ENCODE assay signal across 14 cellular contexts in the genomic region with DNA sequence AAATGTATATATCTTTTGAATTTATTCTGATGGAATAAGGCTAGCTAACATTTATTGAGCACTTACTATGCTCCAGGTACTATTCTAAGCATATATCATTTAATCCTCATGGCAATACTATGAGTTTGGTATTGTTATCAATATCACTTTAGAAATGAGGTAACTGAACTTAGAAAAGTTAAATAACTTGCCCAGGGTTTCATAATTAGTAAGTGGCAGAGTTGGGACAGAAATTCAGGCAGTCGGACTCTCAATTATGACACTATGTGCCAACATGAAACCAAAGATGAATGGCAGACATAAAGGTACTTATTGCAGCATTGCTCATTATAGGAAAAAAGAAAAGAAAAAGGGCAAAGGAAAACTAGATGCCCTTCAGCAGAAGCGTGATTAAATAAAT. TPM values are rescaled to one million over a fixed set of nuclear protein-coding genes. Genes with fewer than 3 reads are reported as not detected.
A peak's percentile ranks its signal among the peaks of the same experiment; 100 is the strongest.
DNase-seq lines count a peak whose midpoint lies in the region; ATAC-seq and TF ChIP-seq lines count a peak whose summit lies in the region.
"Had no signal": no experiment of that assay in that cellular context is flagged by ENCODE, and none has a peak within 500 bp of the region (broad histone marks: within the 10 kb centered on the region; RNA-seq: fewer than 3 reads in every experiment).

No MANE protein-coding gene starts in this region.

- ATAC-seq in activated CD8-positive, alpha-beta T cell treated with anti-CD3 and anti-CD28 coated beads for 36 hours, result peak; percentile 56
- ATAC-seq in activated CD8-positive, alpha-beta T cell treated with anti-CD3 and anti-CD28 coated beads, Interleukin-2, amount 10 ng/mL, durations not matched to agents 7 days and 5 days, result no peak
- peak; percentile 29 for ATAC-seq in GM18907 (IDR thresholded peaks at IDR 0.05; ENCODE audit: unreplicated experiment)
- peak; percentile 49 for ATAC-seq in stimulated activated naive CD8-positive, alpha-beta T cell treated with anti-CD3 and anti-CD28 coated beads, Interleukin-15, Interleukin-2, amounts not matched to agents 100 U/mL and 50 U/mL, for 24 hours
- ATAC-seq in GM21390 (IDR thresholded peaks at IDR 0.05; ENCODE audit: unreplicated experiment), result no peak

- CTCF ChIA-PET in activated CD8-positive, alpha-beta T cell treated with anti-CD3 and anti-CD28 coated beads for 36 hours (lab: Charles Lee), result interaction anchor here (1.3 kb wide), 1 partner anchor 16 kb away, joined by 4 read pairs; no protein-coding TSS in a partner anchor
- CTCF ChIA-PET in activated CD8-positive, alpha-beta T cell treated with anti-CD3 and anti-CD28 coated beads, Interleukin-2, amount 10 ng/mL, durations not matched to agents 7 days and 5 days (lab: Charles Lee), result interaction anchor here (1.2 kb wide), 1 partner anchor 13 kb away, joined by 3 read pairs; no protein-coding TSS in a partner anchor

- no peaks in the 10 kb centered on the region for H3K9me3 ChIP-seq in SU-DHL-6 (ENCODE audit: insufficient read depth, low read length)

- H3K27ac ChIP-seq in SU-DHL-6 (ENCODE audit: low read depth, low read length) (peak overlapping the region; percentile 94), brain microvascular endothelial cell (no peak overlapping the region)

- H3K4me3 ChIP-seq in SU-DHL-6 (ENCODE audit: insufficient read depth, low read length, poor library complexity, severe bottlenecking) (no peak overlapping the region), brain microvascular endothelial cell (ENCODE audit: low read depth, low read length) (no peak overlapping the region)

- no peaks in the 10 kb centered on the region for H3K27me3 ChIP-seq in SU-DHL-6 (ENCODE audit: low read length)
- H3K27me3 ChIP-seq in brain microvascular endothelial cell (replicated peaks), result no peaks in the 10 kb centered on the region

- H3K9me2 ChIP-seq in SU-DHL-6 (replicated peaks; ENCODE audit: insufficient read depth, low read length), result no peaks in the 10 kb centered on the region

- no peak overlapping the region for H3K27ac Mint-ChIP-seq in activated CD8-positive, alpha-beta T cell treated with anti-CD3 and anti-CD28 coated beads for 36 hours
- H3K27ac Mint-ChIP-seq in activated CD8-positive, alpha-beta T cell treated with anti-CD3 and anti-CD28 coated beads, Interleukin-2, amount 10 ng/mL, durations not matched to agents 7 days and 5 days, result no peak overlapping the region

- in situ Hi-C loops in brain microvascular endothelial cell (cut with HindIII; ENCODE audit: low pct_ligation_motif_present, low sequenced_read_pairs), result no loop called here

- peaks cover 34% of the 10 kb centered on the region for H3K36me3 Mint-ChIP-seq in activated CD8-positive, alpha-beta T cell treated with anti-CD3 and anti-CD28 coated beads for 36 hours (ENCODE audit: low read depth)
- peaks cover 28% of the 10 kb centered on the region for H3K36me3 Mint-ChIP-seq in activated CD8-positive, alpha-beta T cell treated with anti-CD3 and anti-CD28 coated beads, Interleukin-2, amount 10 ng/mL, durations not matched to agents 7 days and 5 days (ENCODE audit: low read depth)

- H3F3A ChIP-seq in SU-DHL-6 (ENCODE audit: insufficient read depth), result peaks cover 42% of the 10 kb centered on the region

- peaks cover 70% of the 10 kb centered on the region for H3K4me1 Mint-ChIP-seq in activated CD8-positive, alpha-beta T cell treated with anti-CD3 and anti-CD28 coated beads for 36 hours (ENCODE audit: low read depth)
- no peaks in the 10 kb centered on the region for H3K4me1 Mint-ChIP-seq in activated CD8-positive, alpha-beta T cell treated with anti-CD3 and anti-CD28 coated beads, Interleukin-2, amount 10 ng/mL, durations not matched to agents 7 days and 5 days (ENCODE audit: low read depth)

- peaks cover 74% of the 10 kb centered on the region for H3K79me2 ChIP-seq in SU-DHL-6 (ENCODE audit: insufficient read depth, low read length)

- no peak overlapping the region for H2AFZ ChIP-seq in SU-DHL-6 (ENCODE audit: low read depth, low read length, severe bottlenecking)

- POLR2A ChIA-PET in activated CD8-positive, alpha-beta T cell treated with anti-CD3 and anti-CD28 coated beads for 36 hours (lab: Charles Lee), result no interaction called here
- POLR2A ChIA-PET in activated CD8-positive, alpha-beta T cell treated with anti-CD3 and anti-CD28 coated beads, Interleukin-2, amount 10 ng/mL, durations not matched to agents 7 days and 5 days (lab: Charles Lee), result no interaction called here

- H3K4me2 ChIP-seq in SU-DHL-6 (ENCODE audit: low read depth, low read length, poor library complexity, severe bottlenecking), result peak overlapping the region; percentile 75

- no peak overlapping the region for H3K9ac ChIP-seq in SU-DHL-6 (ENCODE audit: low read length)

- no peaks in the 10 kb centered on the region for H3K9me3 Mint-ChIP-seq in activated CD8-positive, alpha-beta T cell treated with anti-CD3 and anti-CD28 coated beads for 36 hours
- no peaks in the 10 kb centered on the region for H3K9me3 Mint-ChIP-seq in activated CD8-positive, alpha-beta T cell treated with anti-CD3 and anti-CD28 coated beads, Interleukin-2, amount 10 ng/mL, durations not matched to agents 7 days and 5 days (ENCODE audit: insufficient read depth)

- H3K36me3 ChIP-seq in SU-DHL-6 (ENCODE audit: low read length), result peaks cover 3% of the 10 kb centered on the region; the same call in 1 of the 2 replicates
- no peaks in the 10 kb centered on the region for H3K36me3 ChIP-seq in brain microvascular endothelial cell (replicated peaks)

- H4K20me1 ChIP-seq in SU-DHL-6 (ENCODE audit: low read depth, low read length), result no peaks in the 10 kb centered on the region

- intact Hi-C loops in activated CD8-positive, alpha-beta T cell treated with anti-CD3 and anti-CD28 coated beads for 36 hours (cut with micrococcal nuclease), result no loop called here

- TF ChIP-seq CTCF in activated CD8-positive, alpha-beta T cell treated with anti-CD3 and anti-CD28 coated beads for 36 hours (IDR thresholded peaks at IDR 0.05), result no peak
- TF ChIP-seq CTCF in SU-DHL-6 (IDR thresholded peaks at IDR 0.05; ENCODE audit: insufficient read depth, low read length, poor library complexity, severe bottlenecking) (no peak), brain microvascular endothelial cell (IDR thresholded peaks at IDR 0.05; ENCODE audit: low read depth, low read length, missing control alignments) (no peak)

- DNase-seq in activated CD8-positive, alpha-beta T cell treated with anti-CD3 and anti-CD28 coated beads for 36 hours, result no peak
- DNase-seq in activated CD8-positive, alpha-beta T cell treated with anti-CD3 and anti-CD28 coated beads, Interleukin-2, amount 10 ng/mL, durations not matched to agents 7 days and 5 days, result no peak
- DNase-seq in stimulated activated naive CD8-positive, alpha-beta T cell treated with anti-CD3 and anti-CD28 coated beads, Interleukin-15, Interleukin-2, amounts not matched to agents 100 U/mL and 50 U/mL, for 24 hours, result no peak
- DNase-seq in brain microvascular endothelial cell (no peak), amniotic stem cell (lab: John Stamatoyannopoulos, UW) (no peak)
- DNase-seq: C1 segment of cervical spinal cord, IMR-90, NCI-H1105, NCI-H1694, NCI-H2227 treated with DMSO at 0.1 percent for 48 hours, NCI-H524 had no signal

- H3K27me3 Mint-ChIP-seq in activated CD8-positive, alpha-beta T cell treated with anti-CD3 and anti-CD28 coated beads for 36 hours, result no peaks in the 10 kb centered on the region
- no peaks in the 10 kb centered on the region for H3K27me3 Mint-ChIP-seq in activated CD8-positive, alpha-beta T cell treated with anti-CD3 and anti-CD28 coated beads, Interleukin-2, amount 10 ng/mL, durations not matched to agents 7 days and 5 days (ENCODE audit: low read depth)

- H3K4me3 Mint-ChIP-seq in activated CD8-positive, alpha-beta T cell treated with anti-CD3 and anti-CD28 coated beads for 36 hours, result no peak overlapping the region
- no peak overlapping the region for H3K4me3 Mint-ChIP-seq in activated CD8-positive, alpha-beta T cell treated with anti-CD3 and anti-CD28 coated beads, Interleukin-2, amount 10 ng/mL, durations not matched to agents 7 days and 5 days

RNA-seq across cellular contexts. Expression of a gene that starts 48.2 kb away (rescaled TPM):
- total RNA-seq in activated CD8-positive, alpha-beta T cell treated with anti-CD3 and anti-CD28 coated beads for 36 hours, result 10 to 100 TPM; 50.6 to 53.5 TPM
- total RNA-seq in activated CD8-positive, alpha-beta T cell treated with anti-CD3 and anti-CD28 coated beads, Interleukin-2, amount 10 ng/mL, durations not matched to agents 7 days and 5 days, result 10 to 100 TPM; 46.1 to 52.3 TPM

Comparison
In these comparisons a context has a peak if more than half of its experiments do, and no peak if none do; other contexts are left out.
1. ATAC-seq: peak in activated CD8-positive, alpha-beta T cell treated with anti-CD3 and anti-CD28 coated beads for 36 hours (single experiment), GM18907 (single experiment) and stimulated activated naive CD8-positive, alpha-beta T cell treated with anti-CD3 and anti-CD28 coated beads, Interleukin-15, Interleukin-2, amounts not matched to agents 100 U/mL and 50 U/mL, for 24 hours (single experiment); none in activated CD8-positive, alpha-beta T cell treated with anti-CD3 and anti-CD28 coated beads, Interleukin-2, amount 10 ng/mL, durations not matched to agents 7 days and 5 days (single experiment) and GM21390 (single experiment).